Comparison of ENCODE assay signal across 8 cellular contexts in genomic region chr13:52159159-52159982, GRCh38.
A peak's percentile ranks its signal among the peaks of the same experiment; 100 is the strongest.
DNase-seq lines count a peak whose midpoint lies in the region; ATAC-seq lines count a peak whose summit lies in the region.

A gene with protein sequence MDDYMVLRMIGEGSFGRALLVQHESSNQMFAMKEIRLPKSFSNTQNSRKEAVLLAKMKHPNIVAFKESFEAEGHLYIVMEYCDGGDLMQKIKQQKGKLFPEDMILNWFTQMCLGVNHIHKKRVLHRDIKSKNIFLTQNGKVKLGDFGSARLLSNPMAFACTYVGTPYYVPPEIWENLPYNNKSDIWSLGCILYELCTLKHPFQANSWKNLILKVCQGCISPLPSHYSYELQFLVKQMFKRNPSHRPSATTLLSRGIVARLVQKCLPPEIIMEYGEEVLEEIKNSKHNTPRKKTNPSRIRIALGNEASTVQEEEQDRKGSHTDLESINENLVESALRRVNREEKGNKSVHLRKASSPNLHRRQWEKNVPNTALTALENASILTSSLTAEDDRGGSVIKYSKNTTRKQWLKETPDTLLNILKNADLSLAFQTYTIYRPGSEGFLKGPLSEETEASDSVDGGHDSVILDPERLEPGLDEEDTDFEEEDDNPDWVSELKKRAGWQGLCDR (minus strand): TSS chr13:52159597. CDS start chr13:52156191, 3,406 bp downstream.

- H3K27me3 ChIP-seq in layer of hippocampus (ENCODE audit: control insufficient read depth, insufficient read depth, low read length): no peaks in the 10 kb centered on the region

- ATAC-seq in GM18517 (IDR thresholded peaks at IDR 0.05; ENCODE audit: unreplicated experiment): peak; percentile 66
- peak; percentile 71 for ATAC-seq in HG02981 (IDR thresholded peaks at IDR 0.05; ENCODE audit: unreplicated experiment)

- H3K27ac ChIP-seq in layer of hippocampus (ENCODE audit: low read depth, low read length): peak within 1 kb of the TSS; percentile 87

- peak; percentile 47 for DNase-seq in 8988T
- DNase-seq in NCI-H2196 (lab: John Stamatoyannopoulos, UW; ENCODE audit: unreplicated experiment): peak; percentile 41
- DNase-seq in activated CD4-positive, alpha-beta T cell treated with anti-CD3 and anti-CD28 coated beads for 4 hours: peak; percentile 44 to 53
- peak; percentile 39 for DNase-seq in dedifferentiated amniotic fluid mesenchymal stem cell (ENCODE audit: extremely low spot score)
- peak in 3 of 4 experiments; percentile 31 to 36 (median 31) for DNase-seq in stimulated activated CD4-positive, alpha-beta T cell treated with anti-CD3 and anti-CD28 coated beads, Interleukin-1b, Interleukin-23, amount 100 ng/mL, for 24 hours (ENCODE audit: low read depth in 4 of 4, low spot score in 1 of 4)

Comparison
In these comparisons a context has a peak if more than half of its experiments do, and no peak if none do; other contexts are left out.
1. Peak in every context shown above with its lines: DNase-seq, ATAC-seq and H3K27ac ChIP-seq.